In the genomic region with DNA sequence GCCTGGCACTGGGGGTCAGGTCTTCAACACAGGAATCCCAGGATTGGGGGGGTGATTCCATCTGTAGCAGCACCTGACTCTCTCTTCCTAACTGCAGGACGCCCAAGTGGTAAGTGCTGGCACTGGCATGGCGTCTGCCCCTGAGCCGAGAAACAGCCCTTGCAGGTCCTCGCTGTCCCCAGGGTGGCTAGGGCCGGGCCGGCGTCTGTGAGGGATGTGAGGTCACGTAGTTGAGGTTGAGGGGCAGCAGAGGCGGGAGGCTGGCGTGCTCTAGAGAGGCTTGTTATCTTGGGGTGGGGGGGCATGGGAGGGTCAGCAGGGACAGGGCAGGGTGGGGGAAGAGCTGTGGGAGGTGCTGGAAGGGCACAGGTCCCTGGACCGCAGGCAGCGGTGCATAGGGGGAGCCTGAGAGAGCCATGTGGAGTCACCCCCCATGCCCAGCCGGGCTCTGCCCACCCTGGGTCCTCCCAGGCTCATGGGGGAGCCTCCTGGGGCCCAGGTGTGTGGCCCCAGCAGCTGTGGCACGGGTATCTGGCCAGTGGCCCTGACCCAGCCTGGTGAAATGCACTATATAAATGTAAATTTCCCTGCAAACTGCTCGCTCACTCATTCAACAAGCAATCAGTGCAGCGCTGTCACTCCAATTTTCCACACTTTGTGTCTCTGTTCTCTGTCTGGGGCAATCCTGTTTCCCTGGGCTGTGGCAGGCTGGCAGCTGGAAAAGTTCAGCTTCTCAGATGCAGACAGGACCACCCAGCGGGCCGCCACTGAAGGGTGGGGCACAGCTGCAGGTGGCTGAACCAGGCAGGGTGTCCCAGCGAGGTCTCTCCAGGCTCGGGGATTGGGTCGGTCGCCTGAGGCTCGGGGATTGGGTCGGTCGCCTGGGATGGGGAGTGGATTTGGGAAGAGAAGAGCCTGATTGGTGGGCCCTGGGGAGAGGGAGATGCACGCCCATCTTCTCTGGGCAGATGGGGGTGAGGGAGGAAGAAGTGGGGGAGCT, we compare ENCODE assay signal across 22 cellular contexts.
DNase-seq lines count a peak whose midpoint lies in the region; ATAC-seq and TF ChIP-seq lines count a peak whose summit lies in the region.
"Had no signal": no experiment of that assay in that cellular context is flagged by ENCODE, and none has a peak within 500 bp of the region (broad histone marks: within the 10 kb centered on the region; RNA-seq: fewer than 3 reads in every experiment).

No MANE protein-coding gene starts in this region.

- H3K4me1 Mint-ChIP-seq in activated T-cell treated with anti-CD3 and anti-CD28 coated beads, Interleukin-2, amount 50 U/mL, for 24 hours (ENCODE audit: low read depth) = no peaks in the 10 kb centered on the region
- no peaks in the 10 kb centered on the region for H3K4me1 Mint-ChIP-seq in activated T-cell treated with anti-CD3 and anti-CD28 coated beads, Interleukin-2, amount 50 U/mL, for 4 hours (ENCODE audit: low read depth)
- peaks cover 4% of the 10 kb centered on the region for H3K4me1 Mint-ChIP-seq in WTC11
- H3K4me1 Mint-ChIP-seq in stimulated activated naive CD8-positive, alpha-beta T cell treated with anti-CD3 and anti-CD28 coated beads, Interleukin-15, amount 100 ng/mL, for 72 hours = no peaks in the 10 kb centered on the region

- intact Hi-C loops in lower lobe of right lung (cut with DNase I) = no loop called here

- H3K9me3 ChIP-seq in BE2C (no peaks in the 10 kb centered on the region), lower lobe of right lung (no peaks in the 10 kb centered on the region)
- H3K9me3 ChIP-seq: A549 had no signal

- H3K4me1 ChIP-seq in BE2C (no peaks in the 10 kb centered on the region), lower lobe of right lung (no peaks in the 10 kb centered on the region)
- H3K4me1 ChIP-seq: A549 had no signal

- H3K27me3 Mint-ChIP-seq in activated T-cell treated with anti-CD3 and anti-CD28 coated beads, Interleukin-2, amount 50 U/mL, for 24 hours = peaks cover 6% of the 10 kb centered on the region
- H3K27me3 Mint-ChIP-seq in activated T-cell treated with anti-CD3 and anti-CD28 coated beads, Interleukin-2, amount 50 U/mL, for 4 hours (ENCODE audit: low read depth) = peaks cover 9% of the 10 kb centered on the region
- no peaks in the 10 kb centered on the region for H3K27me3 Mint-ChIP-seq in WTC11 (ENCODE audit: low read depth)
- peaks cover 22% of the 10 kb centered on the region for H3K27me3 Mint-ChIP-seq in stimulated activated naive CD8-positive, alpha-beta T cell treated with anti-CD3 and anti-CD28 coated beads, Interleukin-15, amount 100 ng/mL, for 72 hours

- CTCF ChIA-PET in WTC11 (lab: Charles Lee) = interaction anchor here (1.4 kb wide), 1 partner anchor 19 kb away, joined by 4 read pairs; no protein-coding TSS in a partner anchor

- H3K4me3 Mint-ChIP-seq in activated T-cell treated with anti-CD3 and anti-CD28 coated beads, Interleukin-2, amount 50 U/mL, for 24 hours = no peak overlapping the region
- H3K4me3 Mint-ChIP-seq in activated T-cell treated with anti-CD3 and anti-CD28 coated beads, Interleukin-2, amount 50 U/mL, for 4 hours = no peak overlapping the region
- H3K4me3 Mint-ChIP-seq in WTC11 = no peak overlapping the region
- no peak overlapping the region for H3K4me3 Mint-ChIP-seq in stimulated activated naive CD8-positive, alpha-beta T cell treated with anti-CD3 and anti-CD28 coated beads, Interleukin-15, amount 100 ng/mL, for 72 hours

- peaks cover 35% of the 10 kb centered on the region for H3K27me3 ChIP-seq in BE2C
- peaks cover 36% of the 10 kb centered on the region for H3K27me3 ChIP-seq in lower lobe of right lung (ENCODE audit: low read depth)

- H3K27ac ChIP-seq in lower lobe of right lung = no peak overlapping the region
- H3K27ac ChIP-seq: A549, GM23248 had no signal

- POLR2A ChIA-PET in WTC11 (lab: Charles Lee) = no interaction called here

- peak; percentile 11 for DNase-seq in activated T-cell treated with anti-CD3 and anti-CD28 coated beads, Interleukin-2, amount 50 U/mL, for 24 hours
- DNase-seq in activated T-cell treated with anti-CD3 and anti-CD28 coated beads, Interleukin-2, amount 50 U/mL, for 4 hours = no peak
- peak; percentile 8 for DNase-seq in BE2C
- peak; percentile 19 for DNase-seq in WTC11 (ENCODE audit: low spot score)
- peak; percentile 41 for DNase-seq in lower lobe of right lung
- no peak for DNase-seq in hepatic stellate cell (ENCODE audit: low spot score)
- DNase-seq in stimulated activated naive CD8-positive, alpha-beta T cell treated with anti-CD3 and anti-CD28 coated beads, Interleukin-15, amount 100 ng/mL, for 72 hours = no peak
- no peak for DNase-seq in T-helper 9 cell
- DNase-seq: C1 segment of cervical spinal cord; DMS 273 treated with DMSO at 0.1 percent for 48 hours; GDM1; GM23248; NCI-H1417; NCI-H2029 treated with DMSO at 0.1 percent for 48 hours; NCI-H2171 treated with DMSO at 0.1 percent for 48 hours; NCI-H446 treated with DMSO at 0.1 percent for 48 hours; NK-92 treated with Interleukin-12 subunit alpha and Interleukin-12 subunit beta, amount 100 ng/mL, for 24 hours; RPMI8226 had no signal

- no peak for ATAC-seq in activated T-cell treated with anti-CD3 and anti-CD28 coated beads, Interleukin-2, amount 50 U/mL, for 4 hours
- no peak for ATAC-seq in WTC11
- ATAC-seq in lower lobe of right lung = no peak
- ATAC-seq in stimulated activated naive CD8-positive, alpha-beta T cell treated with anti-CD3 and anti-CD28 coated beads, Interleukin-15, amount 100 ng/mL, for 72 hours = no peak
- ATAC-seq: A549, GM12878, HCT116, K562 had no signal

- TF ChIP-seq CTCF in BE2C (IDR thresholded peaks at IDR 0.05; ENCODE audit: low read depth, low read length) (no peak), WTC11 (IDR thresholded peaks at IDR 0.05) (no peak), lower lobe of right lung (IDR thresholded peaks at IDR 0.05) (no peak)

- no peak overlapping the region for H3K27ac Mint-ChIP-seq in activated T-cell treated with anti-CD3 and anti-CD28 coated beads, Interleukin-2, amount 50 U/mL, for 24 hours
- no peak overlapping the region for H3K27ac Mint-ChIP-seq in WTC11
- H3K27ac Mint-ChIP-seq in stimulated activated naive CD8-positive, alpha-beta T cell treated with anti-CD3 and anti-CD28 coated beads, Interleukin-15, amount 100 ng/mL, for 72 hours = peak overlapping the region in 1 of 2 donors; percentile 85

- H3K36me3 Mint-ChIP-seq in activated T-cell treated with anti-CD3 and anti-CD28 coated beads, Interleukin-2, amount 50 U/mL, for 24 hours (ENCODE audit: low read depth) = no peaks in the 10 kb centered on the region
- H3K36me3 Mint-ChIP-seq in activated T-cell treated with anti-CD3 and anti-CD28 coated beads, Interleukin-2, amount 50 U/mL, for 4 hours (ENCODE audit: insufficient read depth) = no peaks in the 10 kb centered on the region
- H3K36me3 Mint-ChIP-seq in WTC11 = no peaks in the 10 kb centered on the region

- H3K9me3 Mint-ChIP-seq in activated T-cell treated with anti-CD3 and anti-CD28 coated beads, Interleukin-2, amount 50 U/mL, for 24 hours = peaks cover 3% of the 10 kb centered on the region
- no peaks in the 10 kb centered on the region for H3K9me3 Mint-ChIP-seq in activated T-cell treated with anti-CD3 and anti-CD28 coated beads, Interleukin-2, amount 50 U/mL, for 4 hours
- peaks cover 3% of the 10 kb centered on the region; the same call in 1 of the 2 replicates for H3K9me3 Mint-ChIP-seq in WTC11
- no peaks in the 10 kb centered on the region for H3K9me3 Mint-ChIP-seq in stimulated activated naive CD8-positive, alpha-beta T cell treated with anti-CD3 and anti-CD28 coated beads, Interleukin-15, amount 100 ng/mL, for 72 hours

- H3K4me3 ChIP-seq in BE2C (ENCODE audit: low read depth, low read length) (no peak overlapping the region), lower lobe of right lung (no peak overlapping the region)
- H3K4me3 ChIP-seq: A549, GM12878, GM23248, K562 had no signal

- H3K36me3 ChIP-seq in BE2C = no peaks in the 10 kb centered on the region
- no peaks in the 10 kb centered on the region for H3K36me3 ChIP-seq in lower lobe of right lung

TF ChIP-seq in WTC11, 78 proteins besides CTCF, POLR2A, EP300 and RAD21 (continues in another document):
- TF ChIP-seq, protein P1, sequence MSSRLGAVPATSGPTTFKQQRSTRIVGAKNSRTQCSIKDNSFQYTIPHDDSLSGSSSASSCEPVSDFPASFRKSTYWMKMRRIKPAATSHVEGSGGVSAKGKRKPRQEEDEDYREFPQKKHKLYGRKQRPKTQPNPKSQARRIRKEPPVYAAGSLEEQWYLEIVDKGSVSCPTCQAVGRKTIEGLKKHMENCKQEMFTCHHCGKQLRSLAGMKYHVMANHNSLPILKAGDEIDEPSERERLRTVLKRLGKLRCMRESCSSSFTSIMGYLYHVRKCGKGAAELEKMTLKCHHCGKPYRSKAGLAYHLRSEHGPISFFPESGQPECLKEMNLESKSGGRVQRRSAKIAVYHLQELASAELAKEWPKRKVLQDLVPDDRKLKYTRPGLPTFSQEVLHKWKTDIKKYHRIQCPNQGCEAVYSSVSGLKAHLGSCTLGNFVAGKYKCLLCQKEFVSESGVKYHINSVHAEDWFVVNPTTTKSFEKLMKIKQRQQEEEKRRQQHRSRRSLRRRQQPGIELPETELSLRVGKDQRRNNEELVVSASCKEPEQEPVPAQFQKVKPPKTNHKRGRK (CRISPR knock-in tag; IDR thresholded peaks at IDR 0.05; ENCODE audit: borderline replicate concordance) = no peak
- TF ChIP-seq, protein P2, sequence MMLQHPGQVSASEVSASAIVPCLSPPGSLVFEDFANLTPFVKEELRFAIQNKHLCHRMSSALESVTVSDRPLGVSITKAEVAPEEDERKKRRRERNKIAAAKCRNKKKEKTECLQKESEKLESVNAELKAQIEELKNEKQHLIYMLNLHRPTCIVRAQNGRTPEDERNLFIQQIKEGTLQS (CRISPR knock-in tag; conservative IDR thresholded peaks at IDR 0.05) = no peak
- TF ChIP-seq NR2C2 (CRISPR knock-in tag; IDR thresholded peaks at IDR 0.05) = no peak
- TF ChIP-seq, protein P3, sequence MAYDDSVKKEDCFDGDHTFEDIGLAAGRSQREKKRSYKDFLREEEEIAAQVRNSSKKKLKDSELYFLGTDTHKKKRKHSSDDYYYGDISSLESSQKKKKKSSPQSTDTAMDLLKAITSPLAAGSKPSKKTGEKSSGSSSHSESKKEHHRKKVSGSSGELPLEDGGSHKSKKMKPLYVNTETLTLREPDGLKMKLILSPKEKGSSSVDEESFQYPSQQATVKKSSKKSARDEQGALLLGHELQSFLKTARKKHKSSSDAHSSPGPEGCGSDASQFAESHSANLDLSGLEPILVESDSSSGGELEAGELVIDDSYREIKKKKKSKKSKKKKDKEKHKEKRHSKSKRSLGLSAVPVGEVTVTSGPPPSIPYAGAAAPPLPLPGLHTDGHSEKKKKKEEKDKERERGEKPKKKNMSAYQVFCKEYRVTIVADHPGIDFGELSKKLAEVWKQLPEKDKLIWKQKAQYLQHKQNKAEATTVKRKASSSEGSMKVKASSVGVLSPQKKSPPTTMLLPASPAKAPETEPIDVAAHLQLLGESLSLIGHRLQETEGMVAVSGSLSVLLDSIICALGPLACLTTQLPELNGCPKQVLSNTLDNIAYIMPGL (CRISPR knock-in tag; IDR thresholded peaks at IDR 0.05) = no peak

Comparison
In these comparisons a context has a peak if more than half of its experiments do, and no peak if none do; other contexts are left out.
1. DNase-seq: peak in activated T-cell treated with anti-CD3 and anti-CD28 coated beads, Interleukin-2, amount 50 U/mL, for 24 hours (single experiment), BE2C (single experiment), WTC11 (single experiment) and lower lobe of right lung (single experiment); none in activated T-cell treated with anti-CD3 and anti-CD28 coated beads, Interleukin-2, amount 50 U/mL, for 4 hours (single experiment), hepatic stellate cell (single experiment), stimulated activated naive CD8-positive, alpha-beta T cell treated with anti-CD3 and anti-CD28 coated beads, Interleukin-15, amount 100 ng/mL, for 72 hours (0 of 2) and T-helper 9 cell (single experiment).